ENCODE assay signal across 11 cellular contexts in the genomic region with DNA sequence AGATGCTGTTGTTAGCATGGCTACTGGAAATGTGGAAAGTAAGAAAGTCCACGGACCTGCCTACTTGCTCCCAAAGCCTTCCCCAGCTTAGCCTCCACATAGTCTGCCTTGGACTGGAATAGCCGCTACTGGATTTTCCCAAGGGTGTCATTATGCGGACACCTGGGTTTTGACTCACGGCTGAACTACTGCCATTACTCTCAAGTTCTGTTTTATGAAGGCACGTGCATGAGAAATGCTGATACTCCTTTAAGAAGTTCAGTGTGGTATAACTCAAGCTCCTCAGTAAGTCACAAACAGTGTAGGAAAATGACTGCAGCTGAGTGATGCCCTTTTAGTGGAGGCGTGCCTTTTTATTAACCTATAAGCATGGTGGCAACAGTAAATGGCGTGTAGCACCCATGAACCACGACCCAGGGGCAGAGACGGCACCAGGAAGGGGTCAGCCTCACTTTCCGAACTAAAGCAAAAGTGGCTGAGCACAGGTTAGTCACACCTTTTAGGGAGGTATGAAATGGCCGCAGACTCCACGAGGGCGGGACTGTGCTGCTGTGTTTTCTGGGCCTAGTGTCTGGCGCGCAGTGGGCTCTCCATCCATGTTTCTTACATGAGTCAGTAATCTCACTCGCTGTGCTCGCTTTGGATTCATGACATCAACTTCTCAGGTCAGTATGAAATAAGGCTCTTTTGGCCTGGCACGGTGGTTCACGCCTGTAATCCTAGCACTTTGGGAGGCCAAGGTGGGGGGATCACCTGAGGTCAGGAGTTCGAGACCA. TPM values are rescaled to one million over a fixed set of nuclear protein-coding genes. Genes with fewer than 3 reads are reported as not detected.
DNase-seq lines count a peak whose midpoint lies in the region; ATAC-seq and TF ChIP-seq lines count a peak whose summit lies in the region.
"Had no signal": no experiment of that assay in that cellular context is flagged by ENCODE, and none has a peak within 500 bp of the region (broad histone marks: within the 10 kb centered on the region; RNA-seq: fewer than 3 reads in every experiment).

No MANE protein-coding gene starts in this region.

- DNase-seq in DMS 273 (lab: John Stamatoyannopoulos, UW; ENCODE audit: unreplicated experiment) (peak; percentile 53), DMS 273 treated with DMSO at 0.1 percent for 48 hours (lab: John Stamatoyannopoulos, UW) (no peak), esophagus muscularis mucosa (ENCODE audit: extremely low spot score) (no peak), mesenteric fat pad (ENCODE audit: low spot score) (peak; percentile 62), thoracic aorta (ENCODE audit: low spot score) (no peak), RKO (ENCODE audit: low spot score) (no peak), GM19238 (ENCODE audit: insufficient read length, low spot score) (no peak), SW480 (ENCODE audit: low spot score) (no peak)
- DNase-seq: NCI-H510A, retina had no signal

- no peaks in the 10 kb centered on the region for H3K27me3 ChIP-seq in esophagus muscularis mucosa
- H3K27me3 ChIP-seq in thoracic aorta (replicated peaks; ENCODE audit: insufficient read depth): no peaks in the 10 kb centered on the region

- peak overlapping the region; percentile 51 to 68 (median 63) for H3K27ac ChIP-seq in esophagus muscularis mucosa (replicated peaks in 1 of 4)
- H3K27ac ChIP-seq in thoracic aorta: peak overlapping the region; percentile 40

- peaks cover 21 to 41% (median 39%) of the 10 kb centered on the region in 4 donors for H3K4me1 ChIP-seq in esophagus muscularis mucosa
- H3K4me1 ChIP-seq in thoracic aorta (ENCODE audit: control insufficient read depth in 1 of 2, low read depth in 2 of 2): peaks cover 9 to 32% of the 10 kb centered on the region in 2 donors
- H3K4me1 ChIP-seq: Caco-2 had no signal

- intact Hi-C loops in esophagus muscularis mucosa (cut with DNase I): loop anchor here (2.0 to 10.0 kb wide), 3 partner anchors 75 to 332 kb away; no protein-coding TSS in a partner anchor

- TF ChIP-seq CTCF in esophagus muscularis mucosa (IDR thresholded peaks at IDR 0.05) (no peak), thoracic aorta (IDR thresholded peaks at IDR 0.05) (no peak)

- H3K9me3 ChIP-seq in esophagus muscularis mucosa (no peaks in the 10 kb centered on the region), thoracic aorta (no peaks in the 10 kb centered on the region)
- H3K9me3 ChIP-seq: Caco-2 had no signal

- no peak for TF ChIP-seq POLR2A in esophagus muscularis mucosa (IDR thresholded peaks at IDR 0.05; ENCODE audit: low read depth)

- TF ChIP-seq EP300 in esophagus muscularis mucosa (IDR thresholded peaks at IDR 0.05): no peak

- H3K36me3 ChIP-seq in esophagus muscularis mucosa (peaks cover 0 to 23% (median 9%) of the 10 kb centered on the region in 4 donors), thoracic aorta (no peaks in the 10 kb centered on the region)

- H3K4me3 ChIP-seq in esophagus muscularis mucosa (no peak overlapping the region), thoracic aorta (peak overlapping the region; percentile 36)

- no peak for ATAC-seq in thoracic aorta (ENCODE audit: insufficient number of reproducible peaks, low FRiP score, low read depth)

- 73% methylated on average over 20 of the region's 20 CpGs for WGBS in esophagus muscularis mucosa

RNA-seq across cellular contexts. Expression of a gene that starts 23.9 kb away (rescaled TPM):
- total RNA-seq in esophagus muscularis mucosa (10 to 100 TPM; 21.4 to 28.6 (median 25.7) TPM), mesenteric fat pad (18.7 TPM), thoracic aorta (10 to 100 TPM; 19.4 to 29.0 TPM)

RNA-seq across cellular contexts. Expression of a gene that starts 55.2 kb away (rescaled TPM):
- total RNA-seq in esophagus muscularis mucosa (10 to 100 TPM; 12.0 to 35.8 (median 20.9) TPM), mesenteric fat pad (12.2 TPM), thoracic aorta (1 to 10 TPM; 1.8 to 3.2 TPM)

Comparison
In these comparisons a context has a peak if more than half of its experiments do, and no peak if none do; other contexts are left out.
1. DNase-seq: peak in DMS 273 (single experiment) and mesenteric fat pad (single experiment); none in DMS 273 treated with DMSO at 0.1 percent for 48 hours (single experiment), esophagus muscularis mucosa (single experiment), thoracic aorta (single experiment), RKO (single experiment), GM19238 (single experiment) and SW480 (single experiment).